ENCODE assay signal across 1 cellular context in genomic region chr19:28544451-28545261, GRCh38.
TF ChIP-seq lines count a peak whose summit lies in the region.

No MANE protein-coding gene starts in this region.

TF ChIP-seq in K562, 482 proteins besides CTCF, POLR2A, EP300 and RAD21 (continued from another document and continues in another):
- TF ChIP-seq MLLT1 (IDR thresholded peaks at IDR 0.05): peak; percentile 78 to 80; a peak in 3 of 4 replicates
- no peak for TF ChIP-seq CBX5 (IDR thresholded peaks at IDR 0.05; ENCODE audit: borderline replicate concordance, low read depth)
- TF ChIP-seq ARID1B (IDR thresholded peaks at IDR 0.05): peak; percentile 28; the same call in 1 of the 2 replicates
- TF ChIP-seq ERF (CRISPR knock-in tag; IDR thresholded peaks at IDR 0.05): no peak
- no peak for TF ChIP-seq PATZ1 (CRISPR knock-in tag; IDR thresholded peaks at IDR 0.05; ENCODE audit: borderline replicate concordance)
- peak; percentile 91 for TF ChIP-seq POLR2B (IDR thresholded peaks at IDR 0.05; ENCODE audit: low read depth, partially characterized antibody)
- TF ChIP-seq RHOXF2B (CRISPR knock-in tag; conservative IDR thresholded peaks at IDR 0.05): no peak
- no peak for TF ChIP-seq POLR3G (IDR thresholded peaks at IDR 0.05; ENCODE audit: extremely low read depth, insufficient read length, insufficient replicate concordance)
- TF ChIP-seq NCOA4 (IDR thresholded peaks at IDR 0.05; ENCODE audit: partially characterized antibody): no peak
- 0 out of 4 replicates have a peak, but pooled peaks of 1 of the 2 experiments have one; percentile 29 for TF ChIP-seq SIN3A (IDR thresholded peaks at IDR 0.05; ENCODE audit: borderline replicate concordance in 2 of 2, control insufficient read depth in 1 of 2, low read depth in 2 of 2, low read length in 2 of 2)
- 0 out of 4 replicates have a peak, but pooled peaks of 1 of the 2 experiments have one; percentile 11 for TF ChIP-seq TBL1XR1 (IDR thresholded peaks at IDR 0.05; ENCODE audit: low read length in 2 of 2)
- TF ChIP-seq MEF2D (tag; conservative IDR thresholded peaks at IDR 0.05; ENCODE audit: low read depth): no peak
- no peak for TF ChIP-seq ZNF324 (CRISPR knock-in tag; IDR thresholded peaks at IDR 0.05)
- TF ChIP-seq ZNF644 (tag; IDR thresholded peaks at IDR 0.05; ENCODE audit: low read depth): 0 out of 2 replicates have a peak, but pooled peaks have one; percentile 16
- peak; percentile 92 for TF ChIP-seq SUPT5H (IDR thresholded peaks at IDR 0.05)
- TF ChIP-seq VEZF1 (CRISPR knock-in tag; IDR thresholded peaks at IDR 0.05): peak; percentile 24; the same call in 1 of the 2 replicates
- peak; percentile 92 for TF ChIP-seq NFYB (IDR thresholded peaks at IDR 0.05; ENCODE audit: extremely low read depth, insufficient read length)
- peak; percentile 60 for TF ChIP-seq PRDM10 (IDR thresholded peaks at IDR 0.05; ENCODE audit: partially characterized antibody)
- TF ChIP-seq EHMT2 (IDR thresholded peaks at IDR 0.05): 0 out of 2 replicates have a peak, but pooled peaks have one; percentile 18
- 0 out of 2 replicates have a peak, but pooled peaks have one; percentile 13 for TF ChIP-seq BACH1 (tag; IDR thresholded peaks at IDR 0.05)
- TF ChIP-seq POLR2AphosphoS2 (IDR thresholded peaks at IDR 0.05; ENCODE audit: low read length): peak; percentile 83; the same call in 1 of the 2 replicates
- 0 out of 2 replicates have a peak, but pooled peaks have one; percentile 3 for TF ChIP-seq CREM (IDR thresholded peaks at IDR 0.05; ENCODE audit: low read depth)
- peak; percentile 44 for TF ChIP-seq MEIS2 (IDR thresholded peaks at IDR 0.05; ENCODE audit: partially characterized antibody)
- no peak for TF ChIP-seq RERE (CRISPR knock-in tag; IDR thresholded peaks at IDR 0.05; ENCODE audit: borderline replicate concordance)
- no peak for TF ChIP-seq STAT5A (IDR thresholded peaks at IDR 0.05; ENCODE audit: borderline replicate concordance, low read length)
- peak; percentile 84 for TF ChIP-seq POLR2H (tag; IDR thresholded peaks at IDR 0.05; ENCODE audit: low read depth)
- TF ChIP-seq TBP (optimal IDR thresholded peaks at IDR 0.05; ENCODE audit: low read depth, low read length): peak; percentile 93
- 0 out of 2 replicates have a peak, but pooled peaks have one; percentile 7 for TF ChIP-seq ZBTB12 (CRISPR knock-in tag; IDR thresholded peaks at IDR 0.05)
- peak in 1 of 3 experiments; percentile 33 for TF ChIP-seq YY1 (IDR thresholded peaks at IDR 0.05; ENCODE audit: borderline replicate concordance in 1 of 3, control insufficient read depth in 1 of 3, extremely low read depth in 1 of 3, insufficient read depth in 3 of 3, insufficient read length in 1 of 3, insufficient replicate concordance in 2 of 3, low read depth in 1 of 3, low read length in 2 of 3)
- TF ChIP-seq NFE2 (IDR thresholded peaks at IDR 0.05; ENCODE audit: low read depth): 0 out of 2 replicates have a peak, but pooled peaks have one; percentile 2
- no peak for TF ChIP-seq TRIM24 (IDR thresholded peaks at IDR 0.05)
- TF ChIP-seq ZBTB7A (IDR thresholded peaks at IDR 0.05; ENCODE audit: borderline replicate concordance, control insufficient read depth, low read depth, low read length): peak; percentile 16; the same call in 1 of the 2 replicates
- peak; percentile 70 for TF ChIP-seq TAF1 (IDR thresholded peaks at IDR 0.05; ENCODE audit: control insufficient read depth, extremely low read depth, insufficient read depth, low read length, severe bottlenecking)
- TF ChIP-seq STAG1 (CRISPR knock-in tag; IDR thresholded peaks at IDR 0.05; ENCODE audit: borderline replicate concordance): no peak
- no peak for TF ChIP-seq NR4A1 (CRISPR knock-in tag; IDR thresholded peaks at IDR 0.05)
- TF ChIP-seq NR4A1 (tag; IDR thresholded peaks at IDR 0.05): no peak
- 0 out of 2 replicates have a peak, but pooled peaks have one; percentile 40 for TF ChIP-seq REST (CRISPR knock-in tag; IDR thresholded peaks at IDR 0.05; ENCODE audit: low read depth)
- TF ChIP-seq ZNF165 (CRISPR knock-in tag; IDR thresholded peaks at IDR 0.05; ENCODE audit: borderline replicate concordance): no peak
- peak; percentile 48 for TF ChIP-seq RBM25 (IDR thresholded peaks at IDR 0.05; ENCODE audit: low read depth, low read length, severe bottlenecking)
- TF ChIP-seq RBFOX2 (IDR thresholded peaks at IDR 0.05; ENCODE audit: low read depth, low read length): peak; percentile 12; the same call in 1 of the 2 replicates
- TF ChIP-seq TCF3 (CRISPR knock-in tag; IDR thresholded peaks at IDR 0.05): 0 out of 2 replicates have a peak, but pooled peaks have one; percentile 45
- no peak for TF ChIP-seq TCF7 (IDR thresholded peaks at IDR 0.05; ENCODE audit: borderline replicate concordance)
- peak; percentile 88 for TF ChIP-seq ZNF384 (IDR thresholded peaks at IDR 0.05; ENCODE audit: low read depth, low read length)
